Comparison of ENCODE assay signal across 10 cellular contexts in genomic region chr11:47797633-47798032, GRCh38. TPM values are rescaled to one million over a fixed set of nuclear protein-coding genes. Genes with fewer than 3 reads are reported as not detected.
DNase-seq lines count a peak whose midpoint lies in the region; ATAC-seq and TF ChIP-seq lines count a peak whose summit lies in the region.
"Had no signal": no experiment of that assay in that cellular context is flagged by ENCODE, and none has a peak within 500 bp of the region (broad histone marks: within the 10 kb centered on the region; RNA-seq: fewer than 3 reads in every experiment).

No MANE protein-coding gene starts in this region.

- H3K36me3 ChIP-seq in colonic mucosa, result peaks cover 14% of the 10 kb centered on the region

- H3K9me3 ChIP-seq in colonic mucosa, result no peaks in the 10 kb centered on the region

- in situ Hi-C loops in KBM-7 (cut with MboI; ENCODE audit: low pct_unique_long_range_greater_than_20kb, low sequenced_read_pairs), result no loop called here

- H3K9ac ChIP-seq in colonic mucosa (ENCODE audit: low read depth in 2 of 2, low read length in 2 of 2), result no peak overlapping the region

- no peaks in the 10 kb centered on the region for H3K4me1 ChIP-seq in colonic mucosa

- intact Hi-C loops in colonic mucosa (cut with DNase I), result no loop called here

- H3K4me3 ChIP-seq in HFF-Myc (replicated peaks; ENCODE audit: low read depth, low read length), result no peak overlapping the region
- no peak overlapping the region for H3K4me3 ChIP-seq in choroid plexus epithelial cell (ENCODE audit: low read depth, low read length)
- no peak overlapping the region for H3K4me3 ChIP-seq in colonic mucosa

- H3K27me3 ChIP-seq in colonic mucosa, result no peaks in the 10 kb centered on the region

- no peak for ATAC-seq in HG02852 (IDR thresholded peaks at IDR 0.05; ENCODE audit: unreplicated experiment)
- ATAC-seq: left ventricle myocardium superior had no signal

- TF ChIP-seq CTCF in HFF-Myc (IDR thresholded peaks at IDR 0.05; ENCODE audit: low read depth, low read length, missing control alignments), result no peak
- TF ChIP-seq CTCF in choroid plexus epithelial cell (conservative IDR thresholded peaks at IDR 0.05; ENCODE audit: low read depth, low read length), result no peak
- no peak for TF ChIP-seq CTCF in colonic mucosa (IDR thresholded peaks at IDR 0.05)

- peak; percentile 9 for DNase-seq in HFF-Myc (ENCODE audit: extremely low read depth, low read depth)
- DNase-seq in T-helper 2 cell, result peak in 3 of 5 experiments; percentile 1 to 84 (median 15)
- peak; percentile 75 for DNase-seq in choroid plexus epithelial cell (ENCODE audit: low read depth)
- peak; percentile 15 to 49 for DNase-seq in stimulated activated CD4-positive, alpha-beta T cell treated with anti-CD3 and anti-CD28 coated beads, Interleukin-4, amount 100 ng/mL, for 48 hours (ENCODE audit: low read depth in 2 of 2)
- DNase-seq in KBM-7, result no peak
- no peak for DNase-seq in NCI-H1694 (lab: John Stamatoyannopoulos, UW)
- no peak for DNase-seq in colonic mucosa
- DNase-seq: left ventricle myocardium superior, NCI-H524 had no signal

- H3K27ac ChIP-seq in colonic mucosa, result no peak overlapping the region

RNA-seq across cellular contexts. Expression of gene FNBP4, which starts 30.5 kb away (rescaled TPM):
- 10 to 100 TPM; 47.3 to 53.3 TPM for total RNA-seq in colonic mucosa

RNA-seq across cellular contexts. Expression of gene NUP160, which starts 50.5 kb away (rescaled TPM):
- total RNA-seq in colonic mucosa, result 10 to 100 TPM; 22.7 to 35.4 TPM

Comparison
In these comparisons a context has a peak if more than half of its experiments do, and no peak if none do; other contexts are left out.
1. DNase-seq: peak in HFF-Myc (single experiment), T-helper 2 cell (3 of 5), choroid plexus epithelial cell (single experiment) and stimulated activated CD4-positive, alpha-beta T cell treated with anti-CD3 and anti-CD28 coated beads, Interleukin-4, amount 100 ng/mL, for 48 hours (2 of 2); none in KBM-7 (single experiment), NCI-H1694 (single experiment) and colonic mucosa (single experiment).